8 cellular contexts compared by ENCODE assay signal in the genomic region with DNA sequence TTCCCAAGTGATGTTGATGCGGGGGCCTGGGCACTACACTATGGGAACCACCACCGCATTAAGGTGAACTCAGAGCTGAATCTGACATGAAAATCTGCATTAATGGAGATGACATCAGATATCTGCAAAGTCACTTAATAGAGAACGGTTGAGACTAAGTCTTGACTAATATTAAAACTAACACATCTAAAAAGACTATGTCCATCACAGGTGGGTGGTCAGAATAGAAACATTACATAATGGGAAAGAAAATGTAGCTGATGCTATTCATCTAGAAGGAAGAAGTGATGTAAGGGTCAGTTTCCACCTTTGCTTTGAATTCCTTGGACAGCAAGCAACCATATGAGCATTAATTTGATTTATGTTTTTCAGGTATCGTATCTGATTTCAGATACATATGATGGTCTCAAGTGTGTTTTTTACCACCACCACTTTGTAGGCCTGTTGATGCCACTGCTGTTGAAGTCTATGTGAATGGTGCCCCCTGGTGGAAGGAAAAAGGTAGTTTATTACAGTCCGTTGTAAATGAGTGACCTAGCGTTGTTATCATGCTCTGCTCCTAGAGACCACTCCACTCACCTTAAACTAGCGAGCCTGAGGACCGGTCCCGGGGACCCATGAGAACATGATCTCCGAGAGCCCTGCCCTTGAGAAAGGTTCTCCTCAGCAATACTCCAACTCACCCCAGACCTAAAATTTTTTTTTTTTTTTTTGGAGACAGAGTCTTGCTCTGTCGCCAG.
DNase-seq lines count a peak whose midpoint lies in the region; ATAC-seq and TF ChIP-seq lines count a peak whose summit lies in the region.

No MANE protein-coding gene starts in this region.

- no peaks in the 10 kb centered on the region for H3K27me3 Mint-ChIP-seq in MCF 10A (ENCODE audit: insufficient read depth, unreplicated experiment)

- intact Hi-C loops in MCF 10A (cut with micrococcal nuclease), result loop anchor here (1.0 to 5.0 kb wide), 4 partner anchors 71 to 475 kb away; no protein-coding TSS in a partner anchor

- peak; percentile 87 for ATAC-seq in GM18517 (IDR thresholded peaks at IDR 0.05; ENCODE audit: unreplicated experiment)
- ATAC-seq in HG02981 (IDR thresholded peaks at IDR 0.05; ENCODE audit: unreplicated experiment), result peak; percentile 80

- CTCF ChIA-PET in MCF 10A (lab: Yijun Ruan, JAX), result interaction anchor here (0.5 to 6.1 kb wide), 34 partner anchors 9 to 300 kb away, joined by 3 to 106 read pairs (median 4); no protein-coding TSS in a partner anchor

- H3K4me3 Mint-ChIP-seq in MCF 10A (ENCODE audit: unreplicated experiment), result no peak overlapping the region

- POLR2A ChIA-PET in MCF 10A (lab: Yijun Ruan, JAX), result interaction anchor here (0.7 to 1.8 kb wide), 7 partner anchors 70 to 282 kb away, joined by 3 to 7 read pairs (median 4); no protein-coding TSS in a partner anchor

- H3K27ac Mint-ChIP-seq in MCF 10A (ENCODE audit: low read depth, unreplicated experiment), result no peak overlapping the region

- H3K4me3 ChIP-seq in AG10803 (ENCODE audit: low read length), result no peak overlapping the region

- peaks cover 3% of the 10 kb centered on the region for H3K4me1 Mint-ChIP-seq in MCF 10A (ENCODE audit: insufficient read depth, unreplicated experiment)

- peaks cover 19% of the 10 kb centered on the region for H3K36me3 Mint-ChIP-seq in MCF 10A (ENCODE audit: insufficient read depth, unreplicated experiment)

- DNase-seq in AG10803 (ENCODE audit: low read depth) (peak; percentile 77), NCI-H187 (lab: John Stamatoyannopoulos, UW) (peak; percentile 32 to 72), T-helper 2 cell (peak in 3 of 5 experiments; percentile 20 to 76 (median 43)), MCF 10A (ENCODE audit: unreplicated experiment) (peak; percentile 86), iris pigment epithelial cell (ENCODE audit: low read depth) (peak; percentile 79)
- peak; percentile 8 for DNase-seq in stimulated activated CD4-positive, alpha-beta T cell treated with anti-CD3 and anti-CD28 coated beads, Interleukin-4, amount 100 ng/mL, for 1 hour

- BruUV-seq in MCF 10A (replicated peaks; lab: Mats Ljungman, UMichigan), result no TSS peak

- no peaks in the 10 kb centered on the region for H3K9me3 Mint-ChIP-seq in MCF 10A (ENCODE audit: unreplicated experiment)

- TF ChIP-seq CTCF in AG10803 (conservative IDR thresholded peaks at IDR 0.05; ENCODE audit: low read length), result peak; percentile 79
- peak; percentile 69 for TF ChIP-seq CTCF in MCF 10A (IDR thresholded peaks at IDR 0.05; ENCODE audit: unreplicated experiment)

Comparison
In these comparisons a context has a peak if more than half of its experiments do, and no peak if none do; other contexts are left out.
1. DNase-seq: peak in every context shown above with its lines; median percentile 86 in MCF 10A; 79 in iris pigment epithelial cell; 77 in AG10803; 52 in NCI-H187; 43 in T-helper 2 cell; 8 in stimulated activated CD4-positive, alpha-beta T cell treated with anti-CD3 and anti-CD28 coated beads, Interleukin-4, amount 100 ng/mL, for 1 hour.